In the genomic region with DNA sequence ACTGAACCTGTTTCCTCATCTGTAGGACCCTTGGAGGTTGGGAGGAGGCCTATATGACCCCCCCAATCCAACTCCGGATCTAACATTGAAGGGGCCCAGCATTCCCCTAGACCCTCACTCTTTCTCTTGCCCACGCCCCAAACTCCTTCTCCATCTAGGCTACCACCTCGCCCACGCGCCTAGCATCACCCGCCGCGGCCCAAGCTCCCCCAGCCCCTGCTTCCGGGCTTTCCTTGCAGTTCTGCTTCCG, we compare ENCODE assay signal across 1 cellular context.
A peak's percentile ranks its signal among the peaks of the same experiment; 100 is the strongest.
TF ChIP-seq lines count a peak whose summit lies in the region.

No MANE protein-coding gene starts in this region.

TF ChIP-seq in H1, 55 proteins besides CTCF, POLR2A, EP300 and RAD21:
- TF ChIP-seq CBX5 (IDR thresholded peaks at IDR 0.05; ENCODE audit: low read depth, low read length) (no peak), SAP30 (IDR thresholded peaks at IDR 0.05; ENCODE audit: insufficient read depth, insufficient replicate concordance, low read length) (peak; percentile 21), SP2 (IDR thresholded peaks at IDR 0.05; ENCODE audit: low read length) (no peak), HDAC6 (IDR thresholded peaks at IDR 0.05; ENCODE audit: low read depth, low read length) (no peak), MAX (IDR thresholded peaks at IDR 0.05) (peak; percentile 26; the same call in 1 of the 2 replicates), CREB1 (IDR thresholded peaks at IDR 0.05) (no peak), EGR1 (IDR thresholded peaks at IDR 0.05; ENCODE audit: borderline replicate concordance, low read depth, low read length) (peak; percentile 37; the same call in 1 of the 2 replicates), SIRT6 (IDR thresholded peaks at IDR 0.05; ENCODE audit: low read length) (no peak)
